Comparison of ENCODE assay signal across 28 cellular contexts in the genomic region with DNA sequence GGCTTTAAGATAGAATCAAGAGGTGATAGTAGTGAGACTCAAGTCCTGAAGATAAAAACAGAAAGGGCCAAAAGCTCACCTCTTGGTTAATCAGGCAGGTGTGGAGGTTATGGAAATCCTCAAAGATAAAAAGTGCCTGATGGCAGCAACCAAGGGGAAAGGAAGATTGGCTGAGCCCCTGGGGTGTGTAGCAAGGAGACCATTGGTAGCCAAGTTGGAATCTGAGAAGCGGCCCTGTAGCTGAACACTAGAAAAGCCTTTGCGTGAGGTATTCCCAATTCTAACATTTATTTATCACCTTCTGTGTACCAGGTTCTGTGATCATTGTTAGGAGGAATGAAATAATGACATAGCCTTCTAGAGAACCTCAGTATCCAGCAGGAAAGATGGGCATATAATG.
DNase-seq lines count a peak whose midpoint lies in the region; ATAC-seq, FAIRE-seq and TF ChIP-seq lines count a peak whose summit lies in the region.
"Had no signal": no experiment of that assay in that cellular context is flagged by ENCODE, and none has a peak within 500 bp of the region (broad histone marks: within the 10 kb centered on the region; RNA-seq: fewer than 3 reads in every experiment).

No MANE protein-coding gene starts in this region.

- H3K9ac ChIP-seq in trophoblast cell (ENCODE audit: low read length) = no peak overlapping the region

- no peak for TF ChIP-seq RAD21 in A549 (conservative IDR thresholded peaks at IDR 0.05 in 1 of 2, IDR thresholded peaks at IDR 0.05 in 1 of 2)

- POLR2A ChIA-PET in A549 (lab: Yijun Ruan, JAX) (no interaction called here), Caco-2 (lab: Charles Lee) (no interaction called here)

- H3K18ac ChIP-seq in trophoblast cell (ENCODE audit: low read length) = no peak overlapping the region

- H3K9me3 ChIP-seq in A549 (no peaks in the 10 kb centered on the region), Caco-2 (no peaks in the 10 kb centered on the region), adrenal gland (replicated peaks in 1 of 3) (no peaks in the 10 kb centered on the region), osteoblast (ENCODE audit: low read depth, low read length) (no peaks in the 10 kb centered on the region), uterus (no peaks in the 10 kb centered on the region), trophoblast cell (ENCODE audit: insufficient read depth, low read depth, low read length) (no peaks in the 10 kb centered on the region)
- H3K9me3 ChIP-seq: lower lobe of right lung, mucosa of descending colon, ovary, Peyer's patch had no signal

- no peak overlapping the region for H2BK5ac ChIP-seq in trophoblast cell (ENCODE audit: low read depth, low read length, poor library complexity)

- H2AFZ ChIP-seq in osteoblast (ENCODE audit: low read length) (no peak overlapping the region), trophoblast cell (ENCODE audit: insufficient read depth, low read length, poor library complexity) (no peak overlapping the region)

- no peak for TF ChIP-seq EP300 in A549 (IDR thresholded peaks at IDR 0.05)

- H3K9me3 Mint-ChIP-seq in Caco-2 (ENCODE audit: unreplicated experiment) = no peaks in the 10 kb centered on the region
- H3K9me3 Mint-ChIP-seq: CD14-positive monocyte; stimulated activated naive CD8-positive, alpha-beta T cell treated with anti-CD3 and anti-CD28 coated beads, Interleukin-15, amount 100 ng/mL, for 72 hours had no signal

- H2AK5ac ChIP-seq in trophoblast cell (ENCODE audit: low read length) = no peak overlapping the region

- intact Hi-C loops in Caco-2 (cut with micrococcal nuclease; ENCODE audit: unreplicated experiment) (no loop called here), adrenal gland (cut with DNase I) (no loop called here), uterus (cut with DNase I; ENCODE audit: low total_unique reads) (no loop called here)

- no peaks in the 10 kb centered on the region for H3K36me3 ChIP-seq in Caco-2 (ENCODE audit: control insufficient read depth, insufficient read depth, low read length)
- no peaks in the 10 kb centered on the region for H3K36me3 ChIP-seq in adrenal gland (replicated peaks in 1 of 2)
- no peaks in the 10 kb centered on the region for H3K36me3 ChIP-seq in osteoblast (ENCODE audit: insufficient read depth, low read length)
- no peaks in the 10 kb centered on the region for H3K36me3 ChIP-seq in uterus
- peaks cover 0 to 12% of the 10 kb centered on the region in 2 experiments for H3K36me3 ChIP-seq in trophoblast cell (ENCODE audit: control insufficient read depth in 1 of 2, insufficient read depth in 2 of 2, low read length in 2 of 2)
- H3K36me3 ChIP-seq: lower lobe of right lung, ovary, Peyer's patch, WERI-Rb-1 had no signal

- TF ChIP-seq CTCF in A549 (IDR thresholded peaks at IDR 0.05) (no peak), Caco-2 (IDR thresholded peaks at IDR 0.05; ENCODE audit: insufficient read depth in 1 of 2, low read depth in 1 of 2, low read length in 1 of 2, severe bottlenecking in 1 of 2, unreplicated experiment in 1 of 2) (no peak), adrenal gland (IDR thresholded peaks at IDR 0.05) (no peak), osteoblast (IDR thresholded peaks at IDR 0.05; ENCODE audit: extremely low read depth, low read depth, low read length) (no peak), uterus (IDR thresholded peaks at IDR 0.05) (no peak)

- H4K20me1 ChIP-seq in osteoblast (ENCODE audit: insufficient read depth, low read length) = peaks cover 30% of the 10 kb centered on the region

- H3K79me2 ChIP-seq in osteoblast (ENCODE audit: insufficient read depth, low read length) (peaks cover 72% of the 10 kb centered on the region), trophoblast cell (ENCODE audit: control insufficient read depth, insufficient read depth, low read length, poor library complexity) (no peaks in the 10 kb centered on the region)

- H3K27ac ChIP-seq in A549 = peak overlapping the region in 1 of 2 experiments; percentile 34; a peak in 3 of 6 replicates
- peak overlapping the region in 3 of 5 donors; percentile 15 to 52 (median 19) for H3K27ac ChIP-seq in adrenal gland
- H3K27ac ChIP-seq in osteoblast (ENCODE audit: low read depth, low read length) = peak overlapping the region; percentile 3
- no peak overlapping the region for H3K27ac ChIP-seq in uterus
- no peak overlapping the region for H3K27ac ChIP-seq in trophoblast cell (ENCODE audit: low read depth, low read length)
- H3K27ac ChIP-seq: lower lobe of right lung, Peyer's patch, WERI-Rb-1 had no signal

- H3K4me1 ChIP-seq in A549 = peaks cover 24% of the 10 kb centered on the region
- peaks cover 22% of the 10 kb centered on the region for H3K4me1 ChIP-seq in Caco-2
- H3K4me1 ChIP-seq in adrenal gland (replicated peaks in 1 of 2) = peaks cover 26 to 33% of the 10 kb centered on the region in 2 donors
- peaks cover 16% of the 10 kb centered on the region for H3K4me1 ChIP-seq in osteoblast (ENCODE audit: insufficient read depth, low read length)
- no peaks in the 10 kb centered on the region for H3K4me1 ChIP-seq in uterus
- H3K4me1 ChIP-seq in trophoblast cell (ENCODE audit: control insufficient read depth in 1 of 2, insufficient read depth in 2 of 2, low read length in 2 of 2) = no peaks in the 10 kb centered on the region
- H3K4me1 ChIP-seq: lower lobe of right lung, Peyer's patch had no signal

- BruUV-seq in Caco-2 (replicated peaks; lab: Mats Ljungman, UMichigan) = no TSS peak

- H3K4me3 ChIP-seq in A549 = no peak overlapping the region
- no peak overlapping the region for H3K4me3 ChIP-seq in Caco-2 (ENCODE audit: low read depth, low read length)
- no peak overlapping the region for H3K4me3 ChIP-seq in adrenal gland
- H3K4me3 ChIP-seq in osteoblast (ENCODE audit: insufficient read depth, low read length) = no peak overlapping the region
- H3K4me3 ChIP-seq in uterus = no peak overlapping the region
- no peak overlapping the region for H3K4me3 ChIP-seq in trophoblast cell (ENCODE audit: low read depth, low read length)
- H3K4me3 ChIP-seq: lower lobe of right lung, mucosa of descending colon, ovary, Peyer's patch had no signal

- peaks cover 7% of the 10 kb centered on the region for H3K36me3 Mint-ChIP-seq in Caco-2 (ENCODE audit: insufficient read depth, unreplicated experiment)

- no peak overlapping the region for H3K4me3 Mint-ChIP-seq in Caco-2 (ENCODE audit: unreplicated experiment)
- H3K4me3 Mint-ChIP-seq: CD14-positive monocyte; stimulated activated naive CD8-positive, alpha-beta T cell treated with anti-CD3 and anti-CD28 coated beads, Interleukin-15, amount 100 ng/mL, for 72 hours had no signal

- peak overlapping the region; percentile 51 for H3K4me2 ChIP-seq in A549
- H3K4me2 ChIP-seq in osteoblast (ENCODE audit: insufficient read depth, low read length) = no peak overlapping the region
- H3K4me2 ChIP-seq in trophoblast cell (ENCODE audit: low read length) = no peak overlapping the region

- CTCF ChIA-PET in A549 (lab: Yijun Ruan, JAX) = interaction anchor here (0.9 to 1.5 kb wide), 3 partner anchors 34 to 122 kb away, joined by 3 to 6 read pairs (median 4); no protein-coding TSS in a partner anchor
- CTCF ChIA-PET in Caco-2 (lab: Charles Lee) = no interaction called here

- H4K8ac ChIP-seq in trophoblast cell (ENCODE audit: low read depth, low read length) = no peak overlapping the region

- H4K91ac ChIP-seq in trophoblast cell (ENCODE audit: low read depth, low read length) = no peak overlapping the region

- H2BK12ac ChIP-seq in trophoblast cell (ENCODE audit: low read length) = no peak overlapping the region

- H3K4me1 Mint-ChIP-seq in Caco-2 (ENCODE audit: low read depth, unreplicated experiment) = peaks cover 22% of the 10 kb centered on the region

- FAIRE-seq in A549 (lab: Jason Lieb, UNC) = no peak
- FAIRE-seq: endothelial cell of umbilical vein, frontal cortex, small intestine had no signal

- no peak overlapping the region for H3K23ac ChIP-seq in trophoblast cell (ENCODE audit: low read length)

- ATAC-seq in A549 = no peak
- ATAC-seq: lower lobe of right lung; stimulated activated naive CD8-positive, alpha-beta T cell treated with anti-CD3 and anti-CD28 coated beads, Interleukin-15, amount 100 ng/mL, for 72 hours had no signal

- peak overlapping the region; percentile 19 for H3K27ac Mint-ChIP-seq in Caco-2 (ENCODE audit: unreplicated experiment)

- TF ChIP-seq POLR2A in A549 (IDR thresholded peaks at IDR 0.05; ENCODE audit: low read length) (no peak), adrenal gland (IDR thresholded peaks at IDR 0.05) (no peak), uterus (IDR thresholded peaks at IDR 0.05) (no peak)

- no peaks in the 10 kb centered on the region for H3K79me1 ChIP-seq in trophoblast cell (ENCODE audit: low read length)

- H3K27me3 ChIP-seq in Caco-2 (replicated peaks; ENCODE audit: control insufficient read depth, insufficient read depth, low read length) (no peaks in the 10 kb centered on the region), adrenal gland (no peaks in the 10 kb centered on the region), osteoblast (ENCODE audit: insufficient read depth, low read length) (no peaks in the 10 kb centered on the region), uterus (no peaks in the 10 kb centered on the region), trophoblast cell (ENCODE audit: insufficient read depth, low read length) (no peaks in the 10 kb centered on the region)
- H3K27me3 ChIP-seq: ovary, Peyer's patch had no signal

- H4K12ac ChIP-seq in trophoblast cell (ENCODE audit: low read depth, low read length) = no peak overlapping the region

- no peak overlapping the region for H2BK120ac ChIP-seq in trophoblast cell (ENCODE audit: insufficient read depth, low read length, poor library complexity)

- H3K27me3 Mint-ChIP-seq in Caco-2 (ENCODE audit: insufficient read depth, unreplicated experiment) = no peaks in the 10 kb centered on the region
- H3K27me3 Mint-ChIP-seq: stimulated activated naive CD8-positive, alpha-beta T cell treated with anti-CD3 and anti-CD28 coated beads, Interleukin-15, amount 100 ng/mL, for 72 hours had no signal

- WGBS in A549 (ENCODE audit: missing lambda C conversion rate) = 96% methylated on average over 2 of the region's 2 CpGs
- 90 to 94% (median 91%) methylated on average over 2 of the region's 2 CpGs for WGBS in adrenal gland, 4 donors
- no CpG with 5 or more reads among the region's 2 CpGs for WGBS in trophoblast cell (ENCODE audit: extremely low coverage, insufficient coverage, insufficient read length)

- DNase-seq in A549 (ENCODE audit: low read depth in 1 of 2, low spot score in 1 of 2) = no peak
- no peak for DNase-seq in Caco-2
- DNase-seq in adrenal gland = no peak
- DNase-seq in osteoblast (ENCODE audit: insufficient read length, low spot score, missing footprints) = no peak
- no peak for DNase-seq in uterus
- no peak for DNase-seq in AG08396 (ENCODE audit: low spot score)
- DNase-seq in trophoblast cell = no peak
- DNase-seq: activated CD4-positive, alpha-beta T cell treated with anti-CD3 and anti-CD28 coated beads for 48 hours; activated CD8-positive, alpha-beta memory T cell treated with anti-CD3 and anti-CD28 coated beads for 24 hours; activated T-cell treated with anti-CD3 and anti-CD28 coated beads for 4 hours; amygdala; lower lobe of right lung; mucosa of descending colon; NCI-H1092; NCI-H1694 treated with DMSO at 0.1 percent for 48 hours; NCI-H446 treated with DMSO at 0.1 percent for 48 hours; NCI-H82; ovary; Peyer's patch; retina; SHP77; stimulated activated CD4-positive, alpha-beta T cell treated with anti-CD3 and anti-CD28 coated beads, Interleukin-1b, Interleukin-23, amount 100 ng/mL, for 48 hours; stimulated activated naive CD8-positive, alpha-beta T cell treated with anti-CD3 and anti-CD28 coated beads, Interleukin-15, amount 100 ng/mL, for 72 hours; WERI-Rb-1 had no signal

- no peak overlapping the region for H3K4ac ChIP-seq in trophoblast cell (ENCODE audit: low read depth, low read length)

- H3K14ac ChIP-seq in trophoblast cell (ENCODE audit: low read length) = no peak overlapping the region

Comparison
In these comparisons a context has a peak if more than half of its experiments do, and no peak if none do; other contexts are left out.
1. H3K27ac ChIP-seq: peak in adrenal gland (3 of 5) and osteoblast (single experiment); none in uterus (0 of 2) and trophoblast cell (single experiment).